In the genomic region with DNA sequence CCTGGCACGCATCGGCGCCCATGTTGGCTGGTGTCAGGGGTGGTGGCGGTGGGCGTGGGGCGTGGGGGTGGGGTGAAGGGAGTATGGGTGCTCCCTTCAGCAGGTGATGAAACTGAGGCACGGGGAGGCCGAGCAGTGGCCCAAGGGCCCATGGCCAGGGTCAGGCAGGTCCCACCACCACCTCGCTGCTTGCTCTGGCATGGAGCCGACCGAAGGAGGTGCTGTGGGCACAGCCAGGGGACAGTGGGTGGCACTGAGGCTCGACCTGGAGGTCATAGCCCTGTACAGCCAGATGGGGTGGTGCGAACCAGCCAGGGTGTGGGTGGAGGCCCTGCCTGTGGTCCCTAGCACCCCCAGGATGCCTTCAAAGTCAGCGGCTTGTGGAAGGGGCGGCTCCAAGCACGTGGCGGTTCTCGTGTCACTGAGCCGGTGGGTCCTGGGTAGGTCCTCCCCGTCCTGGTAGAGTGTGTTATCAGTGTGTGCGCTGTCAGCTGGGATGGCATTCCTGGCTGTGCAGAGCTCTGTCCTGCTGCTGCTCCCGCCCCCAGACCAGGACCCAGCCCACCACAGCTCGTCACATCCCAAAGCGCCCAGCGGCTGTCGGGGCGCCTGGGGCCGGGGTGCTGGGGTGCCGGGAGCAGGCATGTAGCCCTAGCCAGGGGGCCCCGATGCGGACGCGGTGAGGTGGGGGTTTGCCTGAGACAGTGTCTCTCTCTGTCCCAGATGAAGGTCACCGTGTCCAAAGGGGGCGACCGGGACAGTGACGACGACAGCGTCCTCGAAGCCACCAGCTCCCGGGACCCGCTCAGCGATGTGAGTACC, we compare ENCODE assay signal across 14 cellular contexts. TPM values are rescaled to one million over a fixed set of nuclear protein-coding genes. Genes with fewer than 3 reads are reported as not detected.
A peak's percentile ranks its signal among the peaks of the same experiment; 100 is the strongest.
DNase-seq lines count a peak whose midpoint lies in the region; ATAC-seq and TF ChIP-seq lines count a peak whose summit lies in the region.
"Had no signal": no experiment of that assay in that cellular context is flagged by ENCODE, and none has a peak within 500 bp of the region (broad histone marks: within the 10 kb centered on the region; RNA-seq: fewer than 3 reads in every experiment).

No MANE protein-coding gene starts in this region.

- H3K9me3 ChIP-seq in PC-9 (ENCODE audit: insufficient read depth, low read depth) (no peaks in the 10 kb centered on the region), osteoblast (ENCODE audit: low read depth, low read length) (no peaks in the 10 kb centered on the region), T-helper 17 cell (ENCODE audit: control insufficient read depth, low read length, poor library complexity, severe bottlenecking) (no peaks in the 10 kb centered on the region)

- H3K4me1 ChIP-seq in PC-9 (replicated peaks; ENCODE audit: insufficient read depth) (peaks cover 26% of the 10 kb centered on the region), osteoblast (ENCODE audit: insufficient read depth, low read length) (no peaks in the 10 kb centered on the region)

- DNase-seq in Caki2 (ENCODE audit: low read depth) (peak; percentile 40), PC-9 (no peak), dorsolateral prefrontal cortex (no peak), osteoblast (ENCODE audit: insufficient read length, low spot score, missing footprints) (peak; percentile 87), Right ventricle myocardium superior (no peak), T-helper 17 cell (no peak)
- DNase-seq: CD4-positive, alpha-beta T cell; DMS79; KBM-7; NCI-H1436; NCI-H2029; NCI-H2171 had no signal

- POLR2A ChIA-PET in PC-9 (lab: Charles Lee; ENCODE audit: unreplicated experiment), result no interaction called here

- H3K4me3 ChIP-seq in PC-9 (no peak overlapping the region), dorsolateral prefrontal cortex (peak overlapping the region in 9 of 59 donors; percentile 1 to 41 (median 12)), osteoblast (ENCODE audit: insufficient read depth, low read length) (no peak overlapping the region)

- H4K20me1 ChIP-seq in PC-9 (ENCODE audit: insufficient read depth) (peaks cover 77% of the 10 kb centered on the region), osteoblast (ENCODE audit: insufficient read depth, low read length) (peaks cover 45% of the 10 kb centered on the region)

- no TSS peak for BruUV-seq in PC-9 (replicated peaks; lab: Mats Ljungman, UMichigan)

- in situ Hi-C loops in Caki2 (cut with HindIII; ENCODE audit: low pct_unique_long_range_greater_than_20kb, low sequenced_read_pairs), result no loop called here

- CTCF ChIA-PET in PC-9 (lab: Charles Lee), result no interaction called here

- H3K4me1 Mint-ChIP-seq in T-helper 17 cell, result peaks cover 17% of the 10 kb centered on the region

- peaks cover 16% of the 10 kb centered on the region; the same call in 1 of the 2 replicates for H3F3A ChIP-seq in PC-9 (ENCODE audit: insufficient read depth, low read depth)

- H3K9me2 ChIP-seq in PC-9 (ENCODE audit: insufficient read depth), result no peaks in the 10 kb centered on the region

- H2AFZ ChIP-seq in PC-9 (no peak overlapping the region), osteoblast (ENCODE audit: low read length) (no peak overlapping the region)

- H3K27ac ChIP-seq in PC-9 (no peak overlapping the region), dorsolateral prefrontal cortex (peak overlapping the region in 51 of 59 donors; percentile 42 to 90 (median 74)), osteoblast (ENCODE audit: low read depth, low read length) (no peak overlapping the region)

- no peaks in the 10 kb centered on the region for H3K36me3 ChIP-seq in PC-9 (ENCODE audit: low read depth)
- H3K36me3 ChIP-seq in osteoblast (ENCODE audit: insufficient read depth, low read length), result no peaks in the 10 kb centered on the region

- H3K27me3 ChIP-seq in PC-9 (ENCODE audit: insufficient read depth, low read depth) (no peaks in the 10 kb centered on the region), dorsolateral prefrontal cortex (no peaks in the 10 kb centered on the region), osteoblast (ENCODE audit: insufficient read depth, low read length) (no peaks in the 10 kb centered on the region)

- intact Hi-C loops in PC-9 (cut with micrococcal nuclease; ENCODE audit: unreplicated experiment), result no loop called here
- intact Hi-C loops in dorsolateral prefrontal cortex (cut with DNase I), result loop anchor here (2.0 to 5.0 kb wide), 2 partner anchors 42 to 110 kb away; no protein-coding TSS in a partner anchor
- intact Hi-C loops in Right ventricle myocardium superior (cut with DNase I), result no loop called here

- H3K4me3 Mint-ChIP-seq in T-helper 17 cell, result no peak overlapping the region
- H3K4me3 Mint-ChIP-seq: CD4-positive, alpha-beta T cell had no signal

- no peaks in the 10 kb centered on the region for H3K27me3 Mint-ChIP-seq in T-helper 17 cell
- H3K27me3 Mint-ChIP-seq: CD4-positive, alpha-beta T cell had no signal

- no peaks in the 10 kb centered on the region for H3K79me2 ChIP-seq in PC-9 (ENCODE audit: low read depth)
- no peaks in the 10 kb centered on the region for H3K79me2 ChIP-seq in osteoblast (ENCODE audit: insufficient read depth, low read length)

- no peaks in the 10 kb centered on the region for H3K36me3 Mint-ChIP-seq in T-helper 17 cell (ENCODE audit: low read depth)

- ATAC-seq in HG02981 (IDR thresholded peaks at IDR 0.05; ENCODE audit: unreplicated experiment) (no peak), HG03354 (IDR thresholded peaks at IDR 0.05; ENCODE audit: poor library complexity, severe bottlenecking, unreplicated experiment) (no peak), Right ventricle myocardium superior (ENCODE audit: poor library complexity) (no peak), T-helper 17 cell (no peak)

- H3K27ac Mint-ChIP-seq in T-helper 17 cell, result no peak overlapping the region
- H3K27ac Mint-ChIP-seq: CD4-positive, alpha-beta T cell had no signal

- peak overlapping the region; percentile 43; the same call in 1 of the 2 replicates for H3K4me2 ChIP-seq in PC-9
- H3K4me2 ChIP-seq in osteoblast (ENCODE audit: insufficient read depth, low read length), result no peak overlapping the region

- TF ChIP-seq CTCF in PC-9 (conservative IDR thresholded peaks at IDR 0.05) (no peak), dorsolateral prefrontal cortex (IDR thresholded peaks at IDR 0.05 in 54 of 56, conservative IDR thresholded peaks at IDR 0.05 in 2 of 56; ENCODE audit: low read depth in 1 of 56, partially characterized antibody in 56 of 56) (peak in 3 of 56 donors; percentile 6 to 29 (median 17)), osteoblast (IDR thresholded peaks at IDR 0.05; ENCODE audit: extremely low read depth, low read depth, low read length) (no peak)

RNA-seq across cellular contexts. Expression of gene FBRSL1, which starts 35.3 kb away (rescaled TPM):
- 6.7 and 8.3 TPM in 2 replicates for total RNA-seq in Caki2 (2014; rRNA removed; shearing (Covaris generic); ENCODE audit: low replicate concordance)
- total RNA-seq in PC-9 (2021) (59.5 and 76.1 TPM in 2 replicates), dorsolateral prefrontal cortex (100 to 1,000 TPM in 3 of 120 experiments, 10 to 100 TPM in 117; 41.4 to 125 (median 65.3) TPM), osteoblast (2.7 and 12.3 TPM in 2 replicates), Right ventricle myocardium superior (58.6 TPM), T-helper 17 cell (10 to 100 TPM; 79.3 to 86.3 TPM)

Comparison
In these comparisons a context has a peak if more than half of its experiments do, and no peak if none do; other contexts are left out.
1. DNase-seq: peak in Caki2 (single experiment) and osteoblast (single experiment); none in PC-9 (0 of 2), dorsolateral prefrontal cortex (0 of 10), Right ventricle myocardium superior (single experiment) and T-helper 17 cell (0 of 3).
2. H3K27ac ChIP-seq: peak in dorsolateral prefrontal cortex (51 of 59); none in PC-9 (single experiment) and osteoblast (single experiment).
3. intact Hi-C loops: an anchor here in dorsolateral prefrontal cortex (2.0 to 5.0 kb wide); none called in PC-9 and Right ventricle myocardium superior.